Comparison of ENCODE assay signal across 36 cellular contexts in the genomic region with DNA sequence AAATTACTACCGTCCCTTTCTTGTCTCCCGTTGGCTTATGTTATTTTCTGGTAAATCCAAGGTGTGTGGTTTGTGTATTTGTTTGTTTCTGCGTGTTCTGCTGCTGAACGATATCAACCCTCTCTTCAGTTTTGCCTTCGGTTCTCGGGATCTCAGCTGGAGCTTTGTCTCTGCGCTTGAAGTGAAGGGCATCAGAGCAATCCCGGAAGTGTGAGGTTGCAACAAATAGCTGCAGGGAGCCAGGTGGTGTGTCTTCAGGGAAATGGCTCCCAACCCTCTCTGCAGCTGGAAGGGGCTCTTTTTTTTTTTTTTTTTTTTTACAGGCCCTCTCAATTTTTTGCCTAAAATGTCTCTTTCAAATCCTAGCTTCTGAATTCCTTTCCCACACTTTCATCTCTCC.
"Had no signal": no experiment of that assay in that cellular context is flagged by ENCODE, and none has a peak within 500 bp of the region (broad histone marks: within the 10 kb centered on the region; RNA-seq: fewer than 3 reads in every experiment).

No MANE protein-coding gene starts in this region.

- H3K36me3 Mint-ChIP-seq: activated CD8-positive, alpha-beta memory T cell treated with anti-CD3 and anti-CD28 coated beads, Interleukin-2, amount 10 ng/mL, durations not matched to agents 7 days and 5 days; activated naive CD4-positive, alpha-beta T cell treated with anti-CD3 and anti-CD28 coated beads, Interleukin-2, amount 50 U/mL, for 24 hours; activated naive CD8-positive, alpha-beta T cell treated with anti-CD3 and anti-CD28 coated beads for 36 hours had no signal

- H3K36me3 ChIP-seq: adrenal gland, cardiac muscle cell, colonic mucosa, WERI-Rb-1 had no signal

- H3K9me3 ChIP-seq: adrenal gland, body of pancreas, colonic mucosa had no signal

- H3K9me3 Mint-ChIP-seq: activated CD8-positive, alpha-beta T cell treated with anti-CD3 and anti-CD28 coated beads for 36 hours; activated naive CD4-positive, alpha-beta T cell treated with anti-CD3 and anti-CD28 coated beads for 36 hours; activated naive CD4-positive, alpha-beta T cell treated with anti-CD3 and anti-CD28 coated beads, Interleukin-2, amount 50 U/mL, for 24 hours; activated naive CD8-positive, alpha-beta T cell treated with anti-CD3 and anti-CD28 coated beads for 36 hours; activated naive CD8-positive, alpha-beta T cell treated with anti-CD3 and anti-CD28 coated beads, Interleukin-2, amount 50 U/mL, for 24 hours; activated T-helper 1 cell treated with anti-CD3 and anti-CD28 coated beads, Interleukin-12 subunit alpha, Interleukin-12 subunit beta, Interleukin-2, Interleukin-4 antibody, amounts not matched to agents 30 ng/mL and 10 ng/mL and 1 ng/mL, durations not matched to agents 14 hours and 24 hours and 36 hours; activated T-helper 2 cell treated with anti-CD3 and anti-CD28 coated beads, Interferon-gamma antibody, Interleukin-2, Interleukin-4, amounts not matched to agents 10 μg/mL and 5 μg/mL and 100 μg/mL, durations not matched to agents 14 hours and 24 hours and 36 hours; T-helper 2 cell treated with Interferon-gamma antibody and Interleukin-4, amounts not matched to agents 5 μg/mL and 100 μg/mL, for 36 hours had no signal

- H3K4me3 ChIP-seq: adrenal gland, body of pancreas, cardiac muscle cell, colonic mucosa had no signal

- H3K27ac Mint-ChIP-seq: activated B cell treated with CpG ODN at 0.5 μM for 24 hours; activated CD8-positive, alpha-beta memory T cell treated with anti-CD3 and anti-CD28 coated beads, Interleukin-2, amount 10 ng/mL, durations not matched to agents 7 days and 5 days; activated CD8-positive, alpha-beta T cell treated with anti-CD3 and anti-CD28 coated beads for 36 hours; activated naive CD4-positive, alpha-beta T cell treated with anti-CD3 and anti-CD28 coated beads for 36 hours; activated naive CD4-positive, alpha-beta T cell treated with anti-CD3 and anti-CD28 coated beads, Interleukin-2, amount 50 U/mL, for 24 hours; activated naive CD8-positive, alpha-beta T cell treated with anti-CD3 and anti-CD28 coated beads for 36 hours; activated naive CD8-positive, alpha-beta T cell treated with anti-CD3 and anti-CD28 coated beads, Interleukin-2, amount 50 U/mL, for 24 hours; activated T-helper 1 cell treated with anti-CD3 and anti-CD28 coated beads, Interleukin-12 subunit alpha, Interleukin-12 subunit beta, Interleukin-2, Interleukin-4 antibody, amounts not matched to agents 30 ng/mL and 10 ng/mL and 1 ng/mL, durations not matched to agents 14 hours and 24 hours and 36 hours; activated T-helper 2 cell treated with anti-CD3 and anti-CD28 coated beads, Interferon-gamma antibody, Interleukin-2, Interleukin-4, amounts not matched to agents 10 μg/mL and 5 μg/mL and 100 μg/mL, durations not matched to agents 14 hours and 24 hours and 36 hours; T-helper 17 cell; T-helper 2 cell treated with Interferon-gamma antibody and Interleukin-4, amounts not matched to agents 5 μg/mL and 100 μg/mL, for 36 hours had no signal

- H3K4me1 ChIP-seq: adrenal gland, body of pancreas, colonic mucosa had no signal

- H3K4me3 Mint-ChIP-seq: activated B cell treated with CpG ODN at 0.5 μM for 24 hours; activated CD8-positive, alpha-beta memory T cell treated with anti-CD3 and anti-CD28 coated beads, Interleukin-2, amount 10 ng/mL, durations not matched to agents 7 days and 5 days; activated CD8-positive, alpha-beta T cell treated with anti-CD3 and anti-CD28 coated beads for 36 hours; activated naive CD4-positive, alpha-beta T cell treated with anti-CD3 and anti-CD28 coated beads for 36 hours; activated naive CD4-positive, alpha-beta T cell treated with anti-CD3 and anti-CD28 coated beads, Interleukin-2, amount 50 U/mL, for 24 hours; activated naive CD8-positive, alpha-beta T cell treated with anti-CD3 and anti-CD28 coated beads for 36 hours; activated naive CD8-positive, alpha-beta T cell treated with anti-CD3 and anti-CD28 coated beads, Interleukin-2, amount 50 U/mL, for 24 hours; activated T-helper 1 cell treated with anti-CD3 and anti-CD28 coated beads, Interleukin-12 subunit alpha, Interleukin-12 subunit beta, Interleukin-2, Interleukin-4 antibody, amounts not matched to agents 30 ng/mL and 10 ng/mL and 1 ng/mL, durations not matched to agents 14 hours and 24 hours and 36 hours; T-helper 17 cell; T-helper 2 cell treated with Interferon-gamma antibody and Interleukin-4, amounts not matched to agents 5 μg/mL and 100 μg/mL, for 36 hours had no signal

- ATAC-seq: activated CD4-positive, CD25-positive, alpha-beta regulatory T cell treated with anti-CD3 and anti-CD28 coated beads, Interleukin-2, amount 50 U/mL, for 24 hours; activated CD8-positive, alpha-beta memory T cell treated with anti-CD3 and anti-CD28 coated beads, Interleukin-2, amount 10 ng/mL, durations not matched to agents 7 days and 5 days; activated CD8-positive, alpha-beta T cell treated with anti-CD3 and anti-CD28 coated beads for 36 hours; activated naive CD8-positive, alpha-beta T cell treated with anti-CD3 and anti-CD28 coated beads, Interleukin-2, amount 50 U/mL, for 24 hours; body of pancreas; T-helper 17 cell had no signal

- H3K4me1 Mint-ChIP-seq: activated B cell treated with CpG ODN at 0.5 μM for 24 hours; activated CD8-positive, alpha-beta memory T cell treated with anti-CD3 and anti-CD28 coated beads, Interleukin-2, amount 10 ng/mL, durations not matched to agents 7 days and 5 days; activated naive CD4-positive, alpha-beta T cell treated with anti-CD3 and anti-CD28 coated beads, Interleukin-2, amount 50 U/mL, for 24 hours; activated naive CD8-positive, alpha-beta T cell treated with anti-CD3 and anti-CD28 coated beads for 36 hours; activated naive CD8-positive, alpha-beta T cell treated with anti-CD3 and anti-CD28 coated beads, Interleukin-2, amount 50 U/mL, for 24 hours; T-helper 17 cell had no signal

- DNase-seq: activated B cell treated with CpG ODN at 0.5 μM for 24 hours; activated CD4-positive, alpha-beta T cell treated with anti-CD3 and anti-CD28 coated beads for 48 hours; activated CD4-positive, alpha-beta T cell treated with anti-CD3 and anti-CD28 coated beads, Interleukin-2, amount 50 U/mL, for 1 hour; activated CD4-positive, alpha-beta T cell treated with anti-CD3 and anti-CD28 coated beads, Interleukin-2, amount 50 U/mL, for 48 hours; activated CD8-positive, alpha-beta memory T cell treated with anti-CD3 and anti-CD28 coated beads, Interleukin-2, amount 10 ng/mL, durations not matched to agents 7 days and 5 days; activated CD8-positive, alpha-beta memory T cell treated with anti-CD3 and anti-CD28 coated beads, Interleukin-2, amount 50 U/mL, for 4 hours; activated CD8-positive, alpha-beta T cell treated with anti-CD3 and anti-CD28 coated beads for 36 hours; activated effector memory CD4-positive, alpha-beta T cell treated with anti-CD3 and anti-CD28 coated beads, Interleukin-2, amount 50 U/mL, for 16 hours; activated naive CD4-positive, alpha-beta T cell treated with anti-CD3 and anti-CD28 coated beads for 36 hours; activated naive CD8-positive, alpha-beta T cell treated with anti-CD3 and anti-CD28 coated beads for 36 hours; activated naive CD8-positive, alpha-beta T cell treated with anti-CD3 and anti-CD28 coated beads, Interleukin-2, amount 50 U/mL, for 24 hours; activated T-cell treated with anti-CD3 and anti-CD28 coated beads, Interleukin-2, amount 50 U/mL, for 1 hour; activated T-cell treated with anti-CD3 and anti-CD28 coated beads, Interleukin-2, amount 50 U/mL, for 48 hours; adrenal gland; amygdala; aorta; body of pancreas; central memory CD4-positive, alpha-beta T cell; cerebellar nuclear complex; colonic mucosa; effector CD8-positive, alpha-beta T cell; foreskin fibroblast; head of caudate nucleus; T-helper 17 cell; T1000; WERI-Rb-1 had no signal

- H3K27me3 ChIP-seq: adrenal gland, body of pancreas, cardiac muscle cell, colonic mucosa had no signal

- H3K27ac ChIP-seq: adrenal gland, body of pancreas, cardiac muscle cell, colonic mucosa, epithelial cell of prostate, WERI-Rb-1 had no signal

- FAIRE-seq: endometrium, endothelial cell of umbilical vein, frontal cortex had no signal
